Comparison of ENCODE assay signal across 1 cellular context in the genomic region with DNA sequence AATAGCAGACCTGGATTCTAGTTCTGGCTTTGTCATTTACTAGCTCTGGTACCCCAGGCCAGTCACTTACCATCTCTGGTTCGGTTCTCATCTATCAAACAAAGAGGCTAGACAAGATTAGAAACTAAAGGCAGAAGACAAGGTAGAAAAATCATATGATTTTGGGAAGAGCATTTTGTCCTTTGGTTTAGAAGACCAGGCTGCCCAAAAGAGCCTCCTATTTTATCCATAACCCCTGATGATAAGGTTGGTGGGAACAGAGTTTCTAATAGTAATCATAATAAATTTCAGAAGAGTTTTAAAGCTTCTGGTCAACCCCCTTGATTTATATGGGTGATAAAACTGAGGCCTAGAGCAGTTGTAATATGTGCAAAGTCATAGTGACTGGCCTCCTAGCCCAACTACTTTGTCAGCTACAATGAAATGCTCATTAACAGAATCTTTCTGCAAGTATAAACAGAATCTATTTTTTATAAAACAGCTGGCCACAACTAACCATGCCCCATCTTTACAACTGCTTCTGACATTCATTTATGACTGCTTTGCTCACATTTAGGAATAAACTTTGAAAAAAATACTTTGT.
TF ChIP-seq lines count a peak whose summit lies in the region.

No MANE protein-coding gene starts in this region.

TF ChIP-seq in GM23338, 12 proteins besides CTCF, POLR2A, EP300 and RAD21:
- TF ChIP-seq CREB1 (CRISPR knock-in tag; IDR thresholded peaks at IDR 0.05; ENCODE audit: low read depth) (no peak), ZNF114 (CRISPR knock-in tag; IDR thresholded peaks at IDR 0.05) (no peak), JUNB (IDR thresholded peaks at IDR 0.05; ENCODE audit: unreplicated experiment) (no peak), EZH2phosphoT487 (IDR thresholded peaks at IDR 0.05; ENCODE audit: unreplicated experiment) (no peak), STAT1 (IDR thresholded peaks at IDR 0.05; ENCODE audit: unreplicated experiment) (no peak), EZH2 (IDR thresholded peaks at IDR 0.05; ENCODE audit: low read depth, unreplicated experiment) (no peak), NANOG (IDR thresholded peaks at IDR 0.05; ENCODE audit: borderline replicate concordance) (no peak), POLR2AphosphoS5 (IDR thresholded peaks at IDR 0.05; ENCODE audit: low read depth) (no peak), ZNF331 (CRISPR knock-in tag; IDR thresholded peaks at IDR 0.05; ENCODE audit: low read depth) (no peak)
- TF ChIP-seq, protein P1, sequence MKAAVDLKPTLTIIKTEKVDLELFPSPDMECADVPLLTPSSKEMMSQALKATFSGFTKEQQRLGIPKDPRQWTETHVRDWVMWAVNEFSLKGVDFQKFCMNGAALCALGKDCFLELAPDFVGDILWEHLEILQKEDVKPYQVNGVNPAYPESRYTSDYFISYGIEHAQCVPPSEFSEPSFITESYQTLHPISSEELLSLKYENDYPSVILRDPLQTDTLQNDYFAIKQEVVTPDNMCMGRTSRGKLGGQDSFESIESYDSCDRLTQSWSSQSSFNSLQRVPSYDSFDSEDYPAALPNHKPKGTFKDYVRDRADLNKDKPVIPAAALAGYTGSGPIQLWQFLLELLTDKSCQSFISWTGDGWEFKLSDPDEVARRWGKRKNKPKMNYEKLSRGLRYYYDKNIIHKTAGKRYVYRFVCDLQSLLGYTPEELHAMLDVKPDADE (IDR thresholded peaks at IDR 0.05): no peak
- TF ChIP-seq, protein P2, sequence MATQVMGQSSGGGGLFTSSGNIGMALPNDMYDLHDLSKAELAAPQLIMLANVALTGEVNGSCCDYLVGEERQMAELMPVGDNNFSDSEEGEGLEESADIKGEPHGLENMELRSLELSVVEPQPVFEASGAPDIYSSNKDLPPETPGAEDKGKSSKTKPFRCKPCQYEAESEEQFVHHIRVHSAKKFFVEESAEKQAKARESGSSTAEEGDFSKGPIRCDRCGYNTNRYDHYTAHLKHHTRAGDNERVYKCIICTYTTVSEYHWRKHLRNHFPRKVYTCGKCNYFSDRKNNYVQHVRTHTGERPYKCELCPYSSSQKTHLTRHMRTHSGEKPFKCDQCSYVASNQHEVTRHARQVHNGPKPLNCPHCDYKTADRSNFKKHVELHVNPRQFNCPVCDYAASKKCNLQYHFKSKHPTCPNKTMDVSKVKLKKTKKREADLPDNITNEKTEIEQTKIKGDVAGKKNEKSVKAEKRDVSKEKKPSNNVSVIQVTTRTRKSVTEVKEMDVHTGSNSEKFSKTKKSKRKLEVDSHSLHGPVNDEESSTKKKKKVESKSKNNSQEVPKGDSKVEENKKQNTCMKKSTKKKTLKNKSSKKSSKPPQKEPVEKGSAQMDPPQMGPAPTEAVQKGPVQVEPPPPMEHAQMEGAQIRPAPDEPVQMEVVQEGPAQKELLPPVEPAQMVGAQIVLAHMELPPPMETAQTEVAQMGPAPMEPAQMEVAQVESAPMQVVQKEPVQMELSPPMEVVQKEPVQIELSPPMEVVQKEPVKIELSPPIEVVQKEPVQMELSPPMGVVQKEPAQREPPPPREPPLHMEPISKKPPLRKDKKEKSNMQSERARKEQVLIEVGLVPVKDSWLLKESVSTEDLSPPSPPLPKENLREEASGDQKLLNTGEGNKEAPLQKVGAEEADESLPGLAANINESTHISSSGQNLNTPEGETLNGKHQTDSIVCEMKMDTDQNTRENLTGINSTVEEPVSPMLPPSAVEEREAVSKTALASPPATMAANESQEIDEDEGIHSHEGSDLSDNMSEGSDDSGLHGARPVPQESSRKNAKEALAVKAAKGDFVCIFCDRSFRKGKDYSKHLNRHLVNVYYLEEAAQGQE (IDR thresholded peaks at IDR 0.05; ENCODE audit: unreplicated experiment): no peak
- TF ChIP-seq, protein P3, sequence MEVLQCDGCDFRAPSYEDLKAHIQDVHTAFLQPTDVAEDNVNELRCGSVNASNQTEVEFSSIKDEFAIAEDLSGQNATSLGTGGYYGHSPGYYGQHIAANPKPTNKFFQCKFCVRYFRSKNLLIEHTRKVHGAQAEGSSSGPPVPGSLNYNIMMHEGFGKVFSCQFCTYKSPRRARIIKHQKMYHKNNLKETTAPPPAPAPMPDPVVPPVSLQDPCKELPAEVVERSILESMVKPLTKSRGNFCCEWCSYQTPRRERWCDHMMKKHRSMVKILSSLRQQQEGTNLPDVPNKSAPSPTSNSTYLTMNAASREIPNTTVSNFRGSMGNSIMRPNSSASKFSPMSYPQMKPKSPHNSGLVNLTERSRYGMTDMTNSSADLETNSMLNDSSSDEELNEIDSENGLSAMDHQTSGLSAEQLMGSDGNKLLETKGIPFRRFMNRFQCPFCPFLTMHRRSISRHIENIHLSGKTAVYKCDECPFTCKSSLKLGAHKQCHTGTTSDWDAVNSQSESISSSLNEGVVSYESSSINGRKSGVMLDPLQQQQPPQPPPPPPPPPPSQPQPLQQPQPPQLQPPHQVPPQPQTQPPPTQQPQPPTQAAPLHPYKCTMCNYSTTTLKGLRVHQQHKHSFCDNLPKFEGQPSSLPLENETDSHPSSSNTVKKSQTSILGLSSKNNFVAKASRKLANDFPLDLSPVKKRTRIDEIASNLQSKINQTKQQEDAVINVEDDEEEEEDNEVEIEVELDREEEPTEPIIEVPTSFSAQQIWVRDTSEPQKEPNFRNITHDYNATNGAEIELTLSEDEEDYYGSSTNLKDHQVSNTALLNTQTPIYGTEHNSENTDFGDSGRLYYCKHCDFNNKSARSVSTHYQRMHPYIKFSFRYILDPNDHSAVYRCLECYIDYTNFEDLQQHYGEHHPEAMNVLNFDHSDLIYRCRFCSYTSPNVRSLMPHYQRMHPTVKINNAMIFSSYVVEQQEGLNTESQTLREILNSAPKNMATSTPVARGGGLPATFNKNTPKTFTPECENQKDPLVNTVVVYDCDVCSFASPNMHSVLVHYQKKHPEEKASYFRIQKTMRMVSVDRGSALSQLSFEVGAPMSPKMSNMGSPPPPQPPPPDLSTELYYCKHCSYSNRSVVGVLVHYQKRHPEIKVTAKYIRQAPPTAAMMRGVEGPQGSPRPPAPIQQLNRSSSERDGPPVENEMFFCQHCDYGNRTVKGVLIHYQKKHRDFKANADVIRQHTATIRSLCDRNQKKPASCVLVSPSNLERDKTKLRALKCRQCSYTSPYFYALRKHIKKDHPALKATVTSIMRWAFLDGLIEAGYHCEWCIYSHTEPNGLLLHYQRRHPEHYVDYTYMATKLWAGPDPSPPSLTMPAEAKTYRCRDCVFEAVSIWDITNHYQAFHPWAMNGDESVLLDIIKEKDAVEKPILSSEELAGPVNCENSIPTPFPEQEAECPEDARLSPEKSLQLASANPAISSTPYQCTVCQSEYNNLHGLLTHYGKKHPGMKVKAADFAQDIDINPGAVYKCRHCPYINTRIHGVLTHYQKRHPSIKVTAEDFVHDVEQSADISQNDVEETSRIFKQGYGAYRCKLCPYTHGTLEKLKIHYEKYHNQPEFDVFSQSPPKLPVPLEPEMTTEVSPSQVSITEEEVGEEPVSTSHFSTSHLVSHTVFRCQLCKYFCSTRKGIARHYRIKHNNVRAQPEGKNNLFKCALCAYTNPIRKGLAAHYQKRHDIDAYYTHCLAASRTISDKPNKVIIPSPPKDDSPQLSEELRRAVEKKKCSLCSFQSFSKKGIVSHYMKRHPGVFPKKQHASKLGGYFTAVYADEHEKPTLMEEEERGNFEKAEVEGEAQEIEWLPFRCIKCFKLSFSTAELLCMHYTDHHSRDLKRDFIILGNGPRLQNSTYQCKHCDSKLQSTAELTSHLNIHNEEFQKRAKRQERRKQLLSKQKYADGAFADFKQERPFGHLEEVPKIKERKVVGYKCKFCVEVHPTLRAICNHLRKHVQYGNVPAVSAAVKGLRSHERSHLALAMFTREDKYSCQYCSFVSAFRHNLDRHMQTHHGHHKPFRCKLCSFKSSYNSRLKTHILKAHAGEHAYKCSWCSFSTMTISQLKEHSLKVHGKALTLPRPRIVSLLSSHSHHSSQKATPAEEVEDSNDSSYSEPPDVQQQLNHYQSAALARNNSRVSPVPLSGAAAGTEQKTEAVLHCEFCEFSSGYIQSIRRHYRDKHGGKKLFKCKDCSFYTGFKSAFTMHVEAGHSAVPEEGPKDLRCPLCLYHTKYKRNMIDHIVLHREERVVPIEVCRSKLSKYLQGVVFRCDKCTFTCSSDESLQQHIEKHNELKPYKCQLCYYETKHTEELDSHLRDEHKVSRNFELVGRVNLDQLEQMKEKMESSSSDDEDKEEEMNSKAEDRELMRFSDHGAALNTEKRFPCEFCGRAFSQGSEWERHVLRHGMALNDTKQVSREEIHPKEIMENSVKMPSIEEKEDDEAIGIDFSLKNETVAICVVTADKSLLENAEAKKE (CRISPR knock-in tag; IDR thresholded peaks at IDR 0.05): no peak
TF ChIP-seq in GM23338: peak in this region for 0.
